12 cellular contexts compared by ENCODE assay signal in the genomic region with DNA sequence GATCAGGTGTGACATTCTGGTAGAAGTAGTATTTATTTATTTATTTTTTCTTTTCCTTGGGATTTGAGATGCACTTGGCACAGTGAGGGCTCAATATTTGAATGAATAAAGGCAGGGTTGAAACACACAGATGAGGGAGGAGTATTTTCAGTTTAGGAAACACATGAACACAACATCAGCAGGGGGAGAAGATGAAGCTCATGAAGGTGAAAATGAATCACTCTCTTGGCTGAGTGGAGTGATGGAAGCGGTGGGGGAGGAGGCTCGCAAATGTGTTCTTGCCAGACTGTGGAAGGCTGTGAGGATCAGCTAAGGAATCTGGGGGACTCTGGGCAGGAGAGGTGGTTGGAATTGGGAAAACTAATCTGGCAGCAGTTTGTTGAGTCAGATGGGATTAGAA. TPM values are rescaled to one million over a fixed set of nuclear protein-coding genes. Genes with fewer than 3 reads are reported as not detected.
DNase-seq lines count a peak whose midpoint lies in the region; ATAC-seq, FAIRE-seq and TF ChIP-seq lines count a peak whose summit lies in the region.
"Had no signal": no experiment of that assay in that cellular context is flagged by ENCODE, and none has a peak within 500 bp of the region (broad histone marks: within the 10 kb centered on the region; RNA-seq: fewer than 3 reads in every experiment).

No MANE protein-coding gene starts in this region.

- ATAC-seq in RWPE2 (ENCODE audit: low read depth) (no peak), heart right ventricle (peak in 7 of 8 donors; percentile 16 to 74 (median 41)), sciatic nerve (peak; percentile 60)

- H3K9me3 ChIP-seq in RWPE2 (ENCODE audit: severe bottlenecking): peaks cover under 1% of the 10 kb centered on the region
- H3K9me3 ChIP-seq in heart right ventricle: no peaks in the 10 kb centered on the region
- H3K9me3 ChIP-seq in HAP-1: no peaks in the 10 kb centered on the region

- TF ChIP-seq POLR2A in GM12891 (IDR thresholded peaks at IDR 0.05; ENCODE audit: low read depth, low read length): no peak

- WGBS in heart right ventricle, 2 donors: 61 to 67% methylated on average over 2 of the region's 2 CpGs

- H3K4me3 ChIP-seq in RWPE2 (ENCODE audit: severe bottlenecking): no peak overlapping the region
- H3K4me3 ChIP-seq in heart right ventricle: no peak overlapping the region
- H3K4me3 ChIP-seq in HAP-1: no peak overlapping the region

- H3K27ac ChIP-seq in RWPE2 (ENCODE audit: poor library complexity, severe bottlenecking) (peak overlapping the region; percentile 0), heart right ventricle (peak overlapping the region in 8 of 10 donors; percentile 36 to 77 (median 61))

- DNase-seq in GM12891 (ENCODE audit: insufficient read length, low spot score) (no peak), RWPE2 (ENCODE audit: low spot score) (no peak), heart right ventricle (no peak), sciatic nerve (ENCODE audit: low spot score) (no peak), HAP-1 (ENCODE audit: low spot score in 2 of 2) (no peak), G401 (ENCODE audit: low spot score) (no peak), SK-N-DZ (ENCODE audit: low spot score) (no peak), NCI-H1694 treated with DMSO at 0.1 percent for 48 hours (lab: John Stamatoyannopoulos, UW) (no peak)
- DNase-seq: activated CD4-positive, alpha-beta T cell treated with anti-CD3 and anti-CD28 coated beads, Interleukin-2, amount 10 ng/mL, durations not matched to agents 24 days and 14 days; DMS153; NCI-H2081; stimulated activated naive CD8-positive, alpha-beta T cell treated with anti-CD3 and anti-CD28 coated beads, Interleukin-15, amount 100 ng/mL, for 72 hours had no signal

- peaks cover 58% of the 10 kb centered on the region for H3K4me1 ChIP-seq in RWPE2 (ENCODE audit: insufficient read depth, poor library complexity, severe bottlenecking)
- H3K4me1 ChIP-seq in heart right ventricle: peaks cover 0 to 78% (median 63%) of the 10 kb centered on the region in 9 donors
- H3K4me1 ChIP-seq in HAP-1: peaks cover 5% of the 10 kb centered on the region

- no peaks in the 10 kb centered on the region for H3K36me3 ChIP-seq in RWPE2 (ENCODE audit: low read depth)
- H3K36me3 ChIP-seq in heart right ventricle: no peaks in the 10 kb centered on the region
- no peaks in the 10 kb centered on the region; the same call in 1 of the 2 replicates for H3K36me3 ChIP-seq in HAP-1 (replicated peaks)

- intact Hi-C loops in heart right ventricle (cut with DNase I) (loop anchor here in 4 of 10 donors (2.0 to 10.0 kb wide), 4 partner anchors 14 to 55 kb away; a partner anchor contains a TSS), sciatic nerve (cut with DNase I) (no loop called here)

- peak; percentile 74 for FAIRE-seq in GM12891 (lab: Jason Lieb, UNC)

- H3K27me3 ChIP-seq in RWPE2 (ENCODE audit: insufficient read depth, poor library complexity, severe bottlenecking): no peaks in the 10 kb centered on the region
- no peaks in the 10 kb centered on the region for H3K27me3 ChIP-seq in heart right ventricle
- H3K27me3 ChIP-seq in HAP-1 (ENCODE audit: low read depth): no peaks in the 10 kb centered on the region

- TF ChIP-seq CTCF in RWPE2 (IDR thresholded peaks at IDR 0.05; ENCODE audit: poor library complexity, severe bottlenecking): no peak
- TF ChIP-seq CTCF in heart right ventricle (IDR thresholded peaks at IDR 0.05): no peak

- in situ Hi-C loops in HAP-1 (cut with MboI; ENCODE audit: low sequenced_read_pairs): no loop called here
- in situ Hi-C loops in G401 (cut with HindIII; ENCODE audit: low sequenced_read_pairs): no loop called here

TF ChIP-seq in GM12891, 5 proteins besides CTCF, POLR2A, EP300 and RAD21:
- TF ChIP-seq SPI1 (IDR thresholded peaks at IDR 0.05; ENCODE audit: low read depth, low read length) (no peak), TAF1 (IDR thresholded peaks at IDR 0.05; ENCODE audit: low read depth, low read length) (no peak), POLR2AphosphoS5 (IDR thresholded peaks at IDR 0.05; ENCODE audit: low read depth, low read length) (no peak), POU2F2 (IDR thresholded peaks at IDR 0.05; ENCODE audit: low read depth, low read length) (no peak), PAX5 (IDR thresholded peaks at IDR 0.05; ENCODE audit: insufficient read depth, low read length, severe bottlenecking) (no peak)

RNA-seq across cellular contexts. Expression of a gene that starts 55.3 kb away (rescaled TPM):
- polyA plus RNA-seq in GM12891 (2012; ENCODE audit: low read depth, missing spikeins): 13.3 TPM
- total RNA-seq in heart right ventricle (10 to 100 TPM; 33.9 to 71.1 (median 60.7) TPM), sciatic nerve (89.2 TPM)
- 10 to 100 TPM; 39.0 to 63.0 TPM for polyA plus RNA-seq in heart right ventricle
- total RNA-seq in G401 (2014; rRNA removed; shearing (Covaris generic)): 3.7 and 7.6 TPM in 2 replicates
- polyA plus RNA-seq in SK-N-DZ (2014; cell fraction: cytosol; rRNA removed): 11.7 and 13.3 TPM in 2 replicates
- polyA plus RNA-seq in SK-N-DZ (2014; cell fraction: nucleus; rRNA removed): 6.6 and 7.0 TPM in 2 replicates
